ENCODE assay signal across 1 cellular context in the genomic region with DNA sequence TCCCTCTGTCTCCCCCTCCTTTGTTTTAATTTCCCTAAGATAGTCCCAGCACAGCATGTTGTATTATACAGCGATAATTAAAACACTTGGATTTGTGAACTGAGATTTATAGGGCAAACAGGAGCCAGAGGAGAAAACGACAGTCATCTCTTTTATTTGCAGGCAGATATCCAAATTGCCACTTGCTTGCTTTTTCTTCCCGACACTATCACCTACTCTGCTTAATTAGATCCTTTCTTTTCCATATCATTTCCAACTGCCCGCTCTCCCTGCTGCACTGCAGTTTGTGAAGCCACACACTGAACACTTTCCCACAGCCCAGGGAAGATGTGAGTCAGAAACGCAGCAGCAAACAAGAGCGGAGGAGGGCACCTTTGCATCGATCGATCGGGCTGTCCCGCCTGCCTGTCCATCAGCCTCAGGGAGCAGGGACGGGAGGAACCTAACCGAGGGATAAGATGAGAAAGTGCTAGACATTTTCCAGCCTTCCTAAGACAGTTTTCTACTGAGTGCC.
TF ChIP-seq lines count a peak whose summit lies in the region.

No MANE protein-coding gene starts in this region.

TF ChIP-seq in HepG2, 621 proteins besides CTCF, POLR2A, EP300 and RAD21 (continued from another document and continues in another):
- TF ChIP-seq NBN (conservative IDR thresholded peaks at IDR 0.05) = no peak
- TF ChIP-seq KAT2B (IDR thresholded peaks at IDR 0.05; ENCODE audit: borderline replicate concordance, low read depth, low read length) = peak; percentile 84
- TF ChIP-seq, protein P1, sequence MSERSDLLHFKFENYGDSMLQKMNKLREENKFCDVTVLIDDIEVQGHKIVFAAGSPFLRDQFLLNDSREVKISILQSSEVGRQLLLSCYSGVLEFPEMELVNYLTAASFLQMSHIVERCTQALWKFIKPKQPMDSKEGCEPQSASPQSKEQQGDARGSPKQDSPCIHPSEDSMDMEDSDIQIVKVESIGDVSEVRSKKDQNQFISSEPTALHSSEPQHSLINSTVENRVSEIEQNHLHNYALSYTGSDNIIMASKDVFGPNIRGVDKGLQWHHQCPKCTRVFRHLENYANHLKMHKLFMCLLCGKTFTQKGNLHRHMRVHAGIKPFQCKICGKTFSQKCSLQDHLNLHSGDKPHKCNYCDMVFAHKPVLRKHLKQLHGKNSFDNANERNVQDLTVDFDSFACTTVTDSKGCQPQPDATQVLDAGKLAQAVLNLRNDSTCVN (CRISPR knock-in tag; IDR thresholded peaks at IDR 0.05; ENCODE audit: borderline replicate concordance) = 0 out of 2 replicates have a peak, but pooled peaks have one; percentile 40
- TF ChIP-seq ELF4 (CRISPR knock-in tag; IDR thresholded peaks at IDR 0.05; ENCODE audit: borderline replicate concordance) = no peak
- TF ChIP-seq, protein P2, sequence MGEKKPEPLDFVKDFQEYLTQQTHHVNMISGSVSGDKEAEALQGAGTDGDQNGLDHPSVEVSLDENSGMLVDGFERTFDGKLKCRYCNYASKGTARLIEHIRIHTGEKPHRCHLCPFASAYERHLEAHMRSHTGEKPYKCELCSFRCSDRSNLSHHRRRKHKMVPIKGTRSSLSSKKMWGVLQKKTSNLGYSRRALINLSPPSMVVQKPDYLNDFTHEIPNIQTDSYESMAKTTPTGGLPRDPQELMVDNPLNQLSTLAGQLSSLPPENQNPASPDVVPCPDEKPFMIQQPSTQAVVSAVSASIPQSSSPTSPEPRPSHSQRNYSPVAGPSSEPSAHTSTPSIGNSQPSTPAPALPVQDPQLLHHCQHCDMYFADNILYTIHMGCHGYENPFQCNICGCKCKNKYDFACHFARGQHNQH (CRISPR knock-in tag; IDR thresholded peaks at IDR 0.05) = peak; percentile 78; the same call in 1 of the 2 replicates
- TF ChIP-seq, protein P3, sequence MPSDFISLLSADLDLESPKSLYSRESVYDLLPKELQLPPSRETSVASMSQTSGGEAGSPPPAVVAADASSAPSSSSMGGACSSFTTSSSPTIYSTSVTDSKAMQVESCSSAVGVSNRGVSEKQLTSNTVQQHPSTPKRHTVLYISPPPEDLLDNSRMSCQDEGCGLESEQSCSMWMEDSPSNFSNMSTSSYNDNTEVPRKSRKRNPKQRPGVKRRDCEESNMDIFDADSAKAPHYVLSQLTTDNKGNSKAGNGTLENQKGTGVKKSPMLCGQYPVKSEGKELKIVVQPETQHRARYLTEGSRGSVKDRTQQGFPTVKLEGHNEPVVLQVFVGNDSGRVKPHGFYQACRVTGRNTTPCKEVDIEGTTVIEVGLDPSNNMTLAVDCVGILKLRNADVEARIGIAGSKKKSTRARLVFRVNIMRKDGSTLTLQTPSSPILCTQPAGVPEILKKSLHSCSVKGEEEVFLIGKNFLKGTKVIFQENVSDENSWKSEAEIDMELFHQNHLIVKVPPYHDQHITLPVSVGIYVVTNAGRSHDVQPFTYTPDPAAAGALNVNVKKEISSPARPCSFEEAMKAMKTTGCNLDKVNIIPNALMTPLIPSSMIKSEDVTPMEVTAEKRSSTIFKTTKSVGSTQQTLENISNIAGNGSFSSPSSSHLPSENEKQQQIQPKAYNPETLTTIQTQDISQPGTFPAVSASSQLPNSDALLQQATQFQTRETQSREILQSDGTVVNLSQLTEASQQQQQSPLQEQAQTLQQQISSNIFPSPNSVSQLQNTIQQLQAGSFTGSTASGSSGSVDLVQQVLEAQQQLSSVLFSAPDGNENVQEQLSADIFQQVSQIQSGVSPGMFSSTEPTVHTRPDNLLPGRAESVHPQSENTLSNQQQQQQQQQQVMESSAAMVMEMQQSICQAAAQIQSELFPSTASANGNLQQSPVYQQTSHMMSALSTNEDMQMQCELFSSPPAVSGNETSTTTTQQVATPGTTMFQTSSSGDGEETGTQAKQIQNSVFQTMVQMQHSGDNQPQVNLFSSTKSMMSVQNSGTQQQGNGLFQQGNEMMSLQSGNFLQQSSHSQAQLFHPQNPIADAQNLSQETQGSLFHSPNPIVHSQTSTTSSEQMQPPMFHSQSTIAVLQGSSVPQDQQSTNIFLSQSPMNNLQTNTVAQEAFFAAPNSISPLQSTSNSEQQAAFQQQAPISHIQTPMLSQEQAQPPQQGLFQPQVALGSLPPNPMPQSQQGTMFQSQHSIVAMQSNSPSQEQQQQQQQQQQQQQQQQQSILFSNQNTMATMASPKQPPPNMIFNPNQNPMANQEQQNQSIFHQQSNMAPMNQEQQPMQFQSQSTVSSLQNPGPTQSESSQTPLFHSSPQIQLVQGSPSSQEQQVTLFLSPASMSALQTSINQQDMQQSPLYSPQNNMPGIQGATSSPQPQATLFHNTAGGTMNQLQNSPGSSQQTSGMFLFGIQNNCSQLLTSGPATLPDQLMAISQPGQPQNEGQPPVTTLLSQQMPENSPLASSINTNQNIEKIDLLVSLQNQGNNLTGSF (CRISPR knock-in tag; IDR thresholded peaks at IDR 0.05) = no peak
- 0 out of 2 replicates have a peak, but pooled peaks have one; percentile 13 for TF ChIP-seq BHLHE40 (IDR thresholded peaks at IDR 0.05; ENCODE audit: low read length)
- TF ChIP-seq, protein P4, sequence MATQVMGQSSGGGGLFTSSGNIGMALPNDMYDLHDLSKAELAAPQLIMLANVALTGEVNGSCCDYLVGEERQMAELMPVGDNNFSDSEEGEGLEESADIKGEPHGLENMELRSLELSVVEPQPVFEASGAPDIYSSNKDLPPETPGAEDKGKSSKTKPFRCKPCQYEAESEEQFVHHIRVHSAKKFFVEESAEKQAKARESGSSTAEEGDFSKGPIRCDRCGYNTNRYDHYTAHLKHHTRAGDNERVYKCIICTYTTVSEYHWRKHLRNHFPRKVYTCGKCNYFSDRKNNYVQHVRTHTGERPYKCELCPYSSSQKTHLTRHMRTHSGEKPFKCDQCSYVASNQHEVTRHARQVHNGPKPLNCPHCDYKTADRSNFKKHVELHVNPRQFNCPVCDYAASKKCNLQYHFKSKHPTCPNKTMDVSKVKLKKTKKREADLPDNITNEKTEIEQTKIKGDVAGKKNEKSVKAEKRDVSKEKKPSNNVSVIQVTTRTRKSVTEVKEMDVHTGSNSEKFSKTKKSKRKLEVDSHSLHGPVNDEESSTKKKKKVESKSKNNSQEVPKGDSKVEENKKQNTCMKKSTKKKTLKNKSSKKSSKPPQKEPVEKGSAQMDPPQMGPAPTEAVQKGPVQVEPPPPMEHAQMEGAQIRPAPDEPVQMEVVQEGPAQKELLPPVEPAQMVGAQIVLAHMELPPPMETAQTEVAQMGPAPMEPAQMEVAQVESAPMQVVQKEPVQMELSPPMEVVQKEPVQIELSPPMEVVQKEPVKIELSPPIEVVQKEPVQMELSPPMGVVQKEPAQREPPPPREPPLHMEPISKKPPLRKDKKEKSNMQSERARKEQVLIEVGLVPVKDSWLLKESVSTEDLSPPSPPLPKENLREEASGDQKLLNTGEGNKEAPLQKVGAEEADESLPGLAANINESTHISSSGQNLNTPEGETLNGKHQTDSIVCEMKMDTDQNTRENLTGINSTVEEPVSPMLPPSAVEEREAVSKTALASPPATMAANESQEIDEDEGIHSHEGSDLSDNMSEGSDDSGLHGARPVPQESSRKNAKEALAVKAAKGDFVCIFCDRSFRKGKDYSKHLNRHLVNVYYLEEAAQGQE (IDR thresholded peaks at IDR 0.05; ENCODE audit: borderline replicate concordance in 1 of 2, low read depth in 1 of 2, low read length in 2 of 2) = no peak; a peak in 1 of 4 replicates
- no peak for TF ChIP-seq NAIF1 (CRISPR knock-in tag; IDR thresholded peaks at IDR 0.05; ENCODE audit: borderline replicate concordance)
- TF ChIP-seq BRCA1 (CRISPR knock-in tag; IDR thresholded peaks at IDR 0.05) = no peak
- TF ChIP-seq ETV5 (CRISPR knock-in tag; IDR thresholded peaks at IDR 0.05; ENCODE audit: borderline replicate concordance) = peak; percentile 76; the same call in 1 of the 2 replicates
- TF ChIP-seq, protein P5, sequence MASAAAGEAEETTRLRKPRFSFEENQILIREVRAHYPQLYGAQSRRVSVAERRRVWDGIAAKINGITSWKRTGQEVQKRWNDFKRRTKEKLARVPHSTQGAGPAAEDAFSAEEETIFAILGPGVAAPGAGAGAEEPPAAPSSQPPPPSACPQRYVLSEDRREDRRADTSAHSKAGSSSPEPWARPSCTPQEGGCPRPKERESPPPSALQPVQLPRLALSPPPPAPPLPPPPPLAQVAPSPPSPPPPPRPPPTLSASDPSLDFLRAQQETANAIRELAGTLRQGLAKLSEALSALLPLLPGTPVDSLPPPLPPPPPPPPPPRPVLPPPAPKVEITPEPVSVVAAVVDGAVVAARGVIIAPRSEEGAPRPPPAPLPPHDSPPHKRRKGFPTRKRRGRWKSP (CRISPR knock-in tag; IDR thresholded peaks at IDR 0.05) = peak; percentile 73
- TF ChIP-seq ZKSCAN1 (IDR thresholded peaks at IDR 0.05; ENCODE audit: low read length) = no peak
- TF ChIP-seq, protein P6, sequence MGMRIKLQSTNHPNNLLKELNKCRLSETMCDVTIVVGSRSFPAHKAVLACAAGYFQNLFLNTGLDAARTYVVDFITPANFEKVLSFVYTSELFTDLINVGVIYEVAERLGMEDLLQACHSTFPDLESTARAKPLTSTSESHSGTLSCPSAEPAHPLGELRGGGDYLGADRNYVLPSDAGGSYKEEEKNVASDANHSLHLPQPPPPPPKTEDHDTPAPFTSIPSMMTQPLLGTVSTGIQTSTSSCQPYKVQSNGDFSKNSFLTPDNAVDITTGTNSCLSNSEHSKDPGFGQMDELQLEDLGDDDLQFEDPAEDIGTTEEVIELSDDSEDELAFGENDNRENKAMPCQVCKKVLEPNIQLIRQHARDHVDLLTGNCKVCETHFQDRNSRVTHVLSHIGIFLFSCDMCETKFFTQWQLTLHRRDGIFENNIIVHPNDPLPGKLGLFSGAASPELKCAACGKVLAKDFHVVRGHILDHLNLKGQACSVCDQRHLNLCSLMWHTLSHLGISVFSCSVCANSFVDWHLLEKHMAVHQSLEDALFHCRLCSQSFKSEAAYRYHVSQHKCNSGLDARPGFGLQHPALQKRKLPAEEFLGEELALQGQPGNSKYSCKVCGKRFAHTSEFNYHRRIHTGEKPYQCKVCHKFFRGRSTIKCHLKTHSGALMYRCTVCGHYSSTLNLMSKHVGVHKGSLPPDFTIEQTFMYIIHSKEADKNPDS (CRISPR knock-in tag; IDR thresholded peaks at IDR 0.05) = no peak
- TF ChIP-seq ZNF350 (CRISPR knock-in tag; IDR thresholded peaks at IDR 0.05; ENCODE audit: borderline replicate concordance, low read depth) = peak; percentile 57; the same call in 1 of the 2 replicates
- TF ChIP-seq, protein P7, sequence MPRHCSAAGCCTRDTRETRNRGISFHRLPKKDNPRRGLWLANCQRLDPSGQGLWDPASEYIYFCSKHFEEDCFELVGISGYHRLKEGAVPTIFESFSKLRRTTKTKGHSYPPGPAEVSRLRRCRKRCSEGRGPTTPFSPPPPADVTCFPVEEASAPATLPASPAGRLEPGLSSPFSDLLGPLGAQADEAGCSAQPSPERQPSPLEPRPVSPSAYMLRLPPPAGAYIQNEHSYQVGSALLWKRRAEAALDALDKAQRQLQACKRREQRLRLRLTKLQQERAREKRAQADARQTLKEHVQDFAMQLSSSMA (CRISPR knock-in tag; IDR thresholded peaks at IDR 0.05) = no peak
- TF ChIP-seq, protein P8, sequence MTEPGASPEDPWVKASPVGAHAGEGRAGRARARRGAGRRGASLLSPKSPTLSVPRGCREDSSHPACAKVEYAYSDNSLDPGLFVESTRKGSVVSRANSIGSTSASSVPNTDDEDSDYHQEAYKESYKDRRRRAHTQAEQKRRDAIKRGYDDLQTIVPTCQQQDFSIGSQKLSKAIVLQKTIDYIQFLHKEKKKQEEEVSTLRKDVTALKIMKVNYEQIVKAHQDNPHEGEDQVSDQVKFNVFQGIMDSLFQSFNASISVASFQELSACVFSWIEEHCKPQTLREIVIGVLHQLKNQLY (CRISPR knock-in tag; IDR thresholded peaks at IDR 0.05) = peak; percentile 57; the same call in 1 of the 2 replicates
- TF ChIP-seq, protein P9, sequence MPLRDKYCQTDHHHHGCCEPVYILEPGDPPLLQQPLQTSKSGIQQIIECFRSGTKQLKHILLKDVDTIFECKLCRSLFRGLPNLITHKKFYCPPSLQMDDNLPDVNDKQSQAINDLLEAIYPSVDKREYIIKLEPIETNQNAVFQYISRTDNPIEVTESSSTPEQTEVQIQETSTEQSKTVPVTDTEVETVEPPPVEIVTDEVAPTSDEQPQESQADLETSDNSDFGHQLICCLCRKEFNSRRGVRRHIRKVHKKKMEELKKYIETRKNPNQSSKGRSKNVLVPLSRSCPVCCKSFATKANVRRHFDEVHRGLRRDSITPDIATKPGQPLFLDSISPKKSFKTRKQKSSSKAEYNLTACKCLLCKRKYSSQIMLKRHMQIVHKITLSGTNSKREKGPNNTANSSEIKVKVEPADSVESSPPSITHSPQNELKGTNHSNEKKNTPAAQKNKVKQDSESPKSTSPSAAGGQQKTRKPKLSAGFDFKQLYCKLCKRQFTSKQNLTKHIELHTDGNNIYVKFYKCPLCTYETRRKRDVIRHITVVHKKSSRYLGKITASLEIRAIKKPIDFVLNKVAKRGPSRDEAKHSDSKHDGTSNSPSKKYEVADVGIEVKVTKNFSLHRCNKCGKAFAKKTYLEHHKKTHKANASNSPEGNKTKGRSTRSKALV (CRISPR knock-in tag; IDR thresholded peaks at IDR 0.05) = no peak
- TF ChIP-seq TSC22D2 (CRISPR knock-in tag; IDR thresholded peaks at IDR 0.05; ENCODE audit: borderline replicate concordance) = 0 out of 2 replicates have a peak, but pooled peaks have one; percentile 44
- no peak for TF ChIP-seq MTF2 (CRISPR knock-in tag; IDR thresholded peaks at IDR 0.05; ENCODE audit: borderline replicate concordance)
- TF ChIP-seq, protein P10, sequence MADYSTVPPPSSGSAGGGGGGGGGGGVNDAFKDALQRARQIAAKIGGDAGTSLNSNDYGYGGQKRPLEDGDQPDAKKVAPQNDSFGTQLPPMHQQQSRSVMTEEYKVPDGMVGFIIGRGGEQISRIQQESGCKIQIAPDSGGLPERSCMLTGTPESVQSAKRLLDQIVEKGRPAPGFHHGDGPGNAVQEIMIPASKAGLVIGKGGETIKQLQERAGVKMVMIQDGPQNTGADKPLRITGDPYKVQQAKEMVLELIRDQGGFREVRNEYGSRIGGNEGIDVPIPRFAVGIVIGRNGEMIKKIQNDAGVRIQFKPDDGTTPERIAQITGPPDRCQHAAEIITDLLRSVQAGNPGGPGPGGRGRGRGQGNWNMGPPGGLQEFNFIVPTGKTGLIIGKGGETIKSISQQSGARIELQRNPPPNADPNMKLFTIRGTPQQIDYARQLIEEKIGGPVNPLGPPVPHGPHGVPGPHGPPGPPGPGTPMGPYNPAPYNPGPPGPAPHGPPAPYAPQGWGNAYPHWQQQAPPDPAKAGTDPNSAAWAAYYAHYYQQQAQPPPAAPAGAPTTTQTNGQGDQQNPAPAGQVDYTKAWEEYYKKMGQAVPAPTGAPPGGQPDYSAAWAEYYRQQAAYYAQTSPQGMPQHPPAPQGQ (CRISPR knock-in tag; IDR thresholded peaks at IDR 0.05; ENCODE audit: borderline replicate concordance) = peak; percentile 83; the same call in 1 of the 2 replicates
- TF ChIP-seq, protein P11, sequence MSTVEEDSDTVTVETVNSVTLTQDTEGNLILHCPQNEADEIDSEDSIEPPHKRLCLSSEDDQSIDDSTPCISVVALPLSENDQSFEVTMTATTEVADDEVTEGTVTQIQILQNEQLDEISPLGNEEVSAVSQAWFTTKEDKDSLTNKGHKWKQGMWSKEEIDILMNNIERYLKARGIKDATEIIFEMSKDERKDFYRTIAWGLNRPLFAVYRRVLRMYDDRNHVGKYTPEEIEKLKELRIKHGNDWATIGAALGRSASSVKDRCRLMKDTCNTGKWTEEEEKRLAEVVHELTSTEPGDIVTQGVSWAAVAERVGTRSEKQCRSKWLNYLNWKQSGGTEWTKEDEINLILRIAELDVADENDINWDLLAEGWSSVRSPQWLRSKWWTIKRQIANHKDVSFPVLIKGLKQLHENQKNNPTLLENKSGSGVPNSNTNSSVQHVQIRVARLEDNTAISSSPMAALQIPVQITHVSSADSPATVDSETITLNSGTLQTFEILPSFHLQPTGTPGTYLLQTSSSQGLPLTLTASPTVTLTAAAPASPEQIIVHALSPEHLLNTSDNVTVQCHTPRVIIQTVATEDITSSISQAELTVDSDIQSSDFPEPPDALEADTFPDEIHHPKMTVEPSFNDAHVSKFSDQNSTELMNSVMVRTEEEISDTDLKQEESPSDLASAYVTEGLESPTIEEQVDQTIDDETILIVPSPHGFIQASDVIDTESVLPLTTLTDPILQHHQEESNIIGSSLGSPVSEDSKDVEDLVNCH (CRISPR knock-in tag; IDR thresholded peaks at IDR 0.05) = no peak
- TF ChIP-seq FOXJ3 (CRISPR knock-in tag; IDR thresholded peaks at IDR 0.05; ENCODE audit: borderline replicate concordance) = peak; percentile 46; the same call in 1 of the 2 replicates
